ENCODE assay signal across 17 cellular contexts in genomic region chr10:97823734-97824133, GRCh38. TPM values are rescaled to one million over a fixed set of nuclear protein-coding genes. Genes with fewer than 3 reads are reported as not detected.
A peak's percentile ranks its signal among the peaks of the same experiment; 100 is the strongest.
DNase-seq lines count a peak whose midpoint lies in the region; ATAC-seq and TF ChIP-seq lines count a peak whose summit lies in the region.
"Had no signal": no experiment of that assay in that cellular context is flagged by ENCODE, and none has a peak within 500 bp of the region (broad histone marks: within the 10 kb centered on the region; RNA-seq: fewer than 3 reads in every experiment).

No MANE protein-coding gene starts in this region.

- ATAC-seq in GM19455 (IDR thresholded peaks at IDR 0.05; ENCODE audit: unreplicated experiment) = no peak

- TF ChIP-seq POLR2A in prostate gland (IDR thresholded peaks at IDR 0.05) = no peak

- H3K4me1 Mint-ChIP-seq in progenitor cell of endocrine pancreas (ENCODE audit: low read depth) = no peaks in the 10 kb centered on the region

- intact Hi-C loops in prostate gland (cut with DNase I) = no loop called here

- peaks cover 0 to 32% of the 10 kb centered on the region in 2 donors for H3K4me1 ChIP-seq in right atrium auricular region
- no peaks in the 10 kb centered on the region for H3K4me1 ChIP-seq in prostate gland (replicated peaks)

- no peak for TF ChIP-seq CTCF in right atrium auricular region (IDR thresholded peaks at IDR 0.05)
- TF ChIP-seq CTCF in prostate gland (IDR thresholded peaks at IDR 0.05) = no peak
- no peak for TF ChIP-seq CTCF in progenitor cell of endocrine pancreas (IDR thresholded peaks at IDR 0.05; ENCODE audit: unreplicated experiment)

- WGBS in prostate gland = 49% methylated on average over 12 of the region's 12 CpGs

- H3K36me3 Mint-ChIP-seq in progenitor cell of endocrine pancreas (ENCODE audit: insufficient read depth) = no peaks in the 10 kb centered on the region

- H3K27me3 Mint-ChIP-seq in progenitor cell of endocrine pancreas = peaks cover 17% of the 10 kb centered on the region

- DNase-seq in NCI-H2227 (lab: John Stamatoyannopoulos, UW; ENCODE audit: unreplicated experiment) = peak; percentile 19
- DNase-seq in cerebellum (ENCODE audit: low spot score) = peak; percentile 84
- DNase-seq in right atrium auricular region (ENCODE audit: low spot score) = no peak
- peak; percentile 10 for DNase-seq in prostate gland (ENCODE audit: low spot score)
- no peak for DNase-seq in T-helper 9 cell
- no peak for DNase-seq in MG63
- no peak for DNase-seq in progenitor cell of endocrine pancreas (ENCODE audit: low spot score, unreplicated experiment)
- DNase-seq: COR-L47, DMS53, GM23248, KBM-7, NCI-H1105, NCI-H187 treated with DMSO at 0.1 percent for 48 hours, NCI-H510A had no signal

- H3K27me3 ChIP-seq in right atrium auricular region = no peaks in the 10 kb centered on the region
- no peaks in the 10 kb centered on the region for H3K27me3 ChIP-seq in prostate gland (replicated peaks; ENCODE audit: insufficient read depth)
- H3K27me3 ChIP-seq in MG63 = no peaks in the 10 kb centered on the region

- H3K9me3 ChIP-seq in right atrium auricular region = no peaks in the 10 kb centered on the region
- H3K9me3 ChIP-seq in prostate gland = no peaks in the 10 kb centered on the region
- no peaks in the 10 kb centered on the region for H3K9me3 ChIP-seq in MG63

- no peak overlapping the region for H3K27ac Mint-ChIP-seq in progenitor cell of endocrine pancreas

- H3K27ac ChIP-seq in right atrium auricular region (peak overlapping the region; percentile 76 to 90), prostate gland (no peak overlapping the region)
- H3K27ac ChIP-seq: C4-2B, GM23248 had no signal

- peak overlapping the region in 1 of 2 donors; percentile 15 for H3K4me3 ChIP-seq in right atrium auricular region
- no peak overlapping the region for H3K4me3 ChIP-seq in prostate gland
- no peak overlapping the region for H3K4me3 ChIP-seq in MG63
- H3K4me3 ChIP-seq: GM23248 had no signal

- H3K36me3 ChIP-seq in right atrium auricular region (no peaks in the 10 kb centered on the region), prostate gland (no peaks in the 10 kb centered on the region), MG63 (no peaks in the 10 kb centered on the region)

- H3K9me3 Mint-ChIP-seq in progenitor cell of endocrine pancreas (ENCODE audit: low read depth) = no peaks in the 10 kb centered on the region

- no peak overlapping the region for H3K4me3 Mint-ChIP-seq in progenitor cell of endocrine pancreas (ENCODE audit: low read depth)

RNA-seq across cellular contexts. Expression of gene GOLGA7B, which starts 25.9 kb away (rescaled TPM):
- 10.2 TPM for total RNA-seq in cerebellum
- 1 to 10 TPM; 1.3 to 3.2 TPM for total RNA-seq in right atrium auricular region
- total RNA-seq in prostate gland = under 1 TPM; 0.23 TPM
- 0.20 TPM in 1 of 2 replicates, not detected in the other for total RNA-seq in MG63 (2014; rRNA removed; shearing (Covaris generic); ENCODE audit: low replicate concordance)
- 1.1 and 1.4 TPM in 2 replicates for total RNA-seq in progenitor cell of endocrine pancreas
- total RNA-seq: GM23248, M059J had no signal

RNA-seq across cellular contexts. Expression of gene SFRP5, which starts 51.9 kb away (rescaled TPM):
- 1.5 TPM for total RNA-seq in cerebellum
- total RNA-seq in right atrium auricular region = 100 to 1,000 TPM; 140 to 260 TPM
- 1 to 10 TPM in 1 of 2 donors, under 1 TPM in 1; 0.23 to 3.2 TPM for total RNA-seq in prostate gland
- total RNA-seq in MG63 (2014; rRNA removed; shearing (Covaris generic); ENCODE audit: low replicate concordance) = not detected in 2 replicates
- total RNA-seq in progenitor cell of endocrine pancreas = 73.1 and 81.0 TPM in 2 replicates
- total RNA-seq: GM23248, M059J had no signal

Comparison
In these comparisons a context has a peak if more than half of its experiments do, and no peak if none do; other contexts are left out.
1. DNase-seq: peak in NCI-H2227 (single experiment), cerebellum (single experiment) and prostate gland (single experiment); none in right atrium auricular region (single experiment), T-helper 9 cell (single experiment), MG63 (single experiment) and progenitor cell of endocrine pancreas (single experiment).
2. H3K27ac ChIP-seq: peak in right atrium auricular region (2 of 2); none in prostate gland (0 of 2).
3. RNA of gene SFRP5, which starts 51.9 kb away (total RNA-seq): 140 to 260 TPM in right atrium auricular region and 73.1 to 81.0 TPM in progenitor cell of endocrine pancreas; 0.23 to 3.2 TPM in prostate gland, 1.5 TPM in cerebellum (single experiment) and not detected in MG63; every median in the first group is over 10 times any median in the second.